Comparison of ENCODE assay signal across 2 cellular contexts in the genomic region with DNA sequence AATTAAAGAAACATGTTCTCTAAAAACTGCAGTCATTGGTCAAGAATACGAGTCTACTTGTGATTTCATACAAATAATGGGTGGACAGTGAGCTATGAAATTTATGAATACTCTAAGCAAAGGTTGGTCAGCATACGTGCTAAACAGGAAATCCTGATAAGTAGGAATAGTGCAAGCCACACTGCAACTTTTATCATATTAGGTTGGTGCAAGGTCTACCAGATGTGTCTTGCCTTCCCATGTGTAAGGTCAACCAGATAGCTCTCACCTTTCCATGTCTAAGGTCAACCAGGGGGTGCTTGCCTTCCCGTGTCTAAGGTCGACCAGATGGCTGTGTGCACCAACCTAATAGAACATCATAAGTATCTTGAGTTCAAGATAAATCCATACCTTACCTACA.
TF ChIP-seq lines count a peak whose summit lies in the region.

No MANE protein-coding gene starts in this region.

TF ChIP-seq in H1, 55 proteins besides CTCF, POLR2A, EP300 and RAD21:
- TF ChIP-seq POLR2AphosphoS5 (IDR thresholded peaks at IDR 0.05; ENCODE audit: low read depth, low read length) (peak; percentile 65; the same call in 1 of the 2 replicates), ASH2L (IDR thresholded peaks at IDR 0.05; ENCODE audit: low read length) (no peak)

TF ChIP-seq in neural cell, 6 proteins besides CTCF, POLR2A, EP300 and RAD21:
- TF ChIP-seq POLR2AphosphoS5 (IDR thresholded peaks at IDR 0.05) (no peak), MXI1 (conservative IDR thresholded peaks at IDR 0.05; ENCODE audit: poor library complexity, severe bottlenecking) (no peak), TAF1 (IDR thresholded peaks at IDR 0.05; ENCODE audit: low read depth) (no peak), EZH2 (IDR thresholded peaks at IDR 0.05; ENCODE audit: borderline replicate concordance, insufficient read depth, low read length, poor library complexity, severe bottlenecking) (no peak), SMC3 (conservative IDR thresholded peaks at IDR 0.05; ENCODE audit: poor library complexity) (no peak)
- TF ChIP-seq, protein P1, sequence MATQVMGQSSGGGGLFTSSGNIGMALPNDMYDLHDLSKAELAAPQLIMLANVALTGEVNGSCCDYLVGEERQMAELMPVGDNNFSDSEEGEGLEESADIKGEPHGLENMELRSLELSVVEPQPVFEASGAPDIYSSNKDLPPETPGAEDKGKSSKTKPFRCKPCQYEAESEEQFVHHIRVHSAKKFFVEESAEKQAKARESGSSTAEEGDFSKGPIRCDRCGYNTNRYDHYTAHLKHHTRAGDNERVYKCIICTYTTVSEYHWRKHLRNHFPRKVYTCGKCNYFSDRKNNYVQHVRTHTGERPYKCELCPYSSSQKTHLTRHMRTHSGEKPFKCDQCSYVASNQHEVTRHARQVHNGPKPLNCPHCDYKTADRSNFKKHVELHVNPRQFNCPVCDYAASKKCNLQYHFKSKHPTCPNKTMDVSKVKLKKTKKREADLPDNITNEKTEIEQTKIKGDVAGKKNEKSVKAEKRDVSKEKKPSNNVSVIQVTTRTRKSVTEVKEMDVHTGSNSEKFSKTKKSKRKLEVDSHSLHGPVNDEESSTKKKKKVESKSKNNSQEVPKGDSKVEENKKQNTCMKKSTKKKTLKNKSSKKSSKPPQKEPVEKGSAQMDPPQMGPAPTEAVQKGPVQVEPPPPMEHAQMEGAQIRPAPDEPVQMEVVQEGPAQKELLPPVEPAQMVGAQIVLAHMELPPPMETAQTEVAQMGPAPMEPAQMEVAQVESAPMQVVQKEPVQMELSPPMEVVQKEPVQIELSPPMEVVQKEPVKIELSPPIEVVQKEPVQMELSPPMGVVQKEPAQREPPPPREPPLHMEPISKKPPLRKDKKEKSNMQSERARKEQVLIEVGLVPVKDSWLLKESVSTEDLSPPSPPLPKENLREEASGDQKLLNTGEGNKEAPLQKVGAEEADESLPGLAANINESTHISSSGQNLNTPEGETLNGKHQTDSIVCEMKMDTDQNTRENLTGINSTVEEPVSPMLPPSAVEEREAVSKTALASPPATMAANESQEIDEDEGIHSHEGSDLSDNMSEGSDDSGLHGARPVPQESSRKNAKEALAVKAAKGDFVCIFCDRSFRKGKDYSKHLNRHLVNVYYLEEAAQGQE (IDR thresholded peaks at IDR 0.05; ENCODE audit: borderline replicate concordance) = no peak
